Comparison of ENCODE assay signal across 25 cellular contexts in genomic region chr15:62445244-62445643, GRCh38. TPM values are rescaled to one million over a fixed set of nuclear protein-coding genes. Genes with fewer than 3 reads are reported as not detected.
DNase-seq lines count a peak whose midpoint lies in the region; ATAC-seq and TF ChIP-seq lines count a peak whose summit lies in the region.
"Had no signal": no experiment of that assay in that cellular context is flagged by ENCODE, and none has a peak within 500 bp of the region (broad histone marks: within the 10 kb centered on the region; RNA-seq: fewer than 3 reads in every experiment).

No MANE protein-coding gene starts in this region.

- H3K79me2 ChIP-seq in SK-N-SH (ENCODE audit: insufficient read depth): peaks cover 12% of the 10 kb centered on the region; the same call in 1 of the 2 replicates
- H3K79me2 ChIP-seq: parathyroid adenoma had no signal

- H3K4me3 Mint-ChIP-seq in osteocyte (ENCODE audit: unreplicated experiment): no peak overlapping the region
- H3K4me3 Mint-ChIP-seq: activated CD4-positive, alpha-beta T cell treated with anti-CD3 and anti-CD28 coated beads, Interleukin-2, amount 10 ng/mL, durations not matched to agents 7 days and 5 days; activated naive CD8-positive, alpha-beta T cell treated with anti-CD3 and anti-CD28 coated beads for 36 hours; activated T-helper 17 cell treated with anti-CD3 and anti-CD28 coated beads, Interleukin-2, amount 50 U/mL, for 72 hours; CD8-positive, alpha-beta T cell; naive thymus-derived CD8-positive, alpha-beta T cell; T-helper 17 cell had no signal

- CTCF ChIA-PET in SK-N-SH (lab: Yijun Ruan, JAX): interaction anchor here (0.6 to 2.3 kb wide), 3 partner anchors 11 to 1852 kb away, joined by 3 to 6 read pairs (median 3); no protein-coding TSS in a partner anchor

- H3K4me3 ChIP-seq in SK-N-SH (ENCODE audit: low read depth in 2 of 2, low read length in 1 of 2): no peak overlapping the region
- no peak overlapping the region for H3K4me3 ChIP-seq in fibroblast of mammary gland (ENCODE audit: control insufficient read depth, low read depth, low read length)
- H3K4me3 ChIP-seq in skeletal muscle satellite cell (ENCODE audit: low read length): peak overlapping the region; percentile 17
- H3K4me3 ChIP-seq: body of pancreas, sigmoid colon, transverse colon had no signal

- no peaks in the 10 kb centered on the region for H3K36me3 Mint-ChIP-seq in osteocyte (ENCODE audit: unreplicated experiment)
- H3K36me3 Mint-ChIP-seq: activated naive CD8-positive, alpha-beta T cell treated with anti-CD3 and anti-CD28 coated beads for 36 hours; CD8-positive, alpha-beta T cell; naive thymus-derived CD8-positive, alpha-beta T cell had no signal

- no peaks in the 10 kb centered on the region for H3K9me2 ChIP-seq in SK-N-SH

- ATAC-seq in HG03139 (IDR thresholded peaks at IDR 0.05; ENCODE audit: unreplicated experiment): no peak
- ATAC-seq: body of pancreas; CD8-positive, alpha-beta T cell; naive thymus-derived CD8-positive, alpha-beta T cell; T-helper 17 cell had no signal

- POLR2A ChIA-PET in SK-N-SH (lab: Yijun Ruan, JAX): no interaction called here

- no peak for TF ChIP-seq EP300 in SK-N-SH (IDR thresholded peaks at IDR 0.05; ENCODE audit: borderline replicate concordance in 1 of 2, low read depth in 1 of 2, low read length in 1 of 2)

- H3K4me2 ChIP-seq in SK-N-SH: peak overlapping the region; percentile 64
- H3K4me2 ChIP-seq in skeletal muscle satellite cell (ENCODE audit: low read length): peak overlapping the region; percentile 31

- peaks cover 8 to 18% of the 10 kb centered on the region in 2 experiments; a peak in 3 of 4 replicates for H3K4me1 ChIP-seq in SK-N-SH (ENCODE audit: control insufficient read depth in 1 of 2, insufficient read depth in 2 of 2, low read depth in 1 of 2, low read length in 1 of 2)
- peaks cover 33% of the 10 kb centered on the region for H3K4me1 ChIP-seq in skeletal muscle satellite cell (ENCODE audit: control insufficient read depth, insufficient read depth, low read length)
- H3K4me1 ChIP-seq: body of pancreas, parathyroid adenoma had no signal

- H3K4me1 Mint-ChIP-seq in osteocyte (ENCODE audit: unreplicated experiment): peaks cover 7% of the 10 kb centered on the region
- H3K4me1 Mint-ChIP-seq: activated CD4-positive, alpha-beta T cell treated with anti-CD3 and anti-CD28 coated beads, Interleukin-2, amount 10 ng/mL, durations not matched to agents 7 days and 5 days; activated naive CD8-positive, alpha-beta T cell treated with anti-CD3 and anti-CD28 coated beads for 36 hours; activated T-helper 17 cell treated with anti-CD3 and anti-CD28 coated beads, Interleukin-2, amount 50 U/mL, for 72 hours; T-helper 17 cell had no signal

- TF ChIP-seq RAD21 in SK-N-SH (IDR thresholded peaks at IDR 0.05; ENCODE audit: low read length): no peak

- no peaks in the 10 kb centered on the region for H3K27me3 Mint-ChIP-seq in osteocyte (ENCODE audit: unreplicated experiment)
- H3K27me3 Mint-ChIP-seq: activated CD4-positive, alpha-beta T cell treated with anti-CD3 and anti-CD28 coated beads, Interleukin-2, amount 10 ng/mL, durations not matched to agents 7 days and 5 days; activated naive CD8-positive, alpha-beta T cell treated with anti-CD3 and anti-CD28 coated beads for 36 hours had no signal

- DNase-seq in GM03348 (ENCODE audit: low spot score): peak; percentile 22
- no peak for DNase-seq in SK-N-SH
- peak; percentile 72 for DNase-seq in fibroblast of mammary gland (ENCODE audit: low read depth)
- no peak for DNase-seq in osteocyte (ENCODE audit: extremely low spot score, unreplicated experiment)
- no peak for DNase-seq in cortex of kidney (lab: John Stamatoyannopoulos, UW)
- DNase-seq in superior temporal gyrus (ENCODE audit: extremely low spot score): no peak
- DNase-seq: activated CD4-positive, alpha-beta T cell treated with anti-CD3 and anti-CD28 coated beads, Interleukin-2, amount 10 ng/mL, durations not matched to agents 7 days and 5 days; activated naive CD8-positive, alpha-beta T cell treated with anti-CD3 and anti-CD28 coated beads for 36 hours; body of pancreas; CD8-positive, alpha-beta T cell; DND-41; foreskin melanocyte; mesendoderm; naive thymus-derived CD8-positive, alpha-beta T cell; NCI-H1417 treated with DMSO at 0.1 percent for 48 hours; NCI-H69; sigmoid colon; stimulated activated CD4-positive, alpha-beta T cell treated with anti-CD3 and anti-CD28 coated beads, Interleukin-2, amount 100 ng/mL, for 24 hours; stimulated activated naive CD4-positive, alpha-beta T cell; T-helper 17 cell; transverse colon had no signal

- H3K9me3 ChIP-seq in SK-N-SH (no peaks in the 10 kb centered on the region), skeletal muscle satellite cell (replicated peaks; ENCODE audit: low read length) (no peaks in the 10 kb centered on the region)
- H3K9me3 ChIP-seq: body of pancreas, sigmoid colon, transverse colon had no signal

- H3K27ac ChIP-seq in SK-N-SH (ENCODE audit: low read depth in 2 of 2, low read length in 1 of 2): peak overlapping the region; percentile 48 to 91; a peak in 3 of 4 replicates
- H3K27ac ChIP-seq: body of pancreas, parathyroid adenoma, transverse colon had no signal

- TF ChIP-seq CTCF in SK-N-SH (IDR thresholded peaks at IDR 0.05) (no peak), fibroblast of mammary gland (conservative IDR thresholded peaks at IDR 0.05; ENCODE audit: control insufficient read depth, insufficient read depth, low read depth, low read length) (no peak), osteocyte (IDR thresholded peaks at IDR 0.05) (no peak)

- H3K9ac ChIP-seq in SK-N-SH (peak overlapping the region; percentile 12; the same call in 1 of the 2 replicates), skeletal muscle satellite cell (ENCODE audit: low read depth, low read length) (no peak overlapping the region)
- H3K9ac ChIP-seq: parathyroid adenoma had no signal

- H3K27ac Mint-ChIP-seq in osteocyte (ENCODE audit: unreplicated experiment): no peak overlapping the region
- H3K27ac Mint-ChIP-seq: activated CD4-positive, alpha-beta T cell treated with anti-CD3 and anti-CD28 coated beads, Interleukin-2, amount 10 ng/mL, durations not matched to agents 7 days and 5 days; activated naive CD8-positive, alpha-beta T cell treated with anti-CD3 and anti-CD28 coated beads for 36 hours; activated T-helper 17 cell treated with anti-CD3 and anti-CD28 coated beads, Interleukin-2, amount 50 U/mL, for 72 hours; CD8-positive, alpha-beta T cell; T-helper 17 cell had no signal

- H4K20me1 ChIP-seq in SK-N-SH (ENCODE audit: insufficient read depth): no peaks in the 10 kb centered on the region

- no peaks in the 10 kb centered on the region for H3K9me3 Mint-ChIP-seq in osteocyte (ENCODE audit: unreplicated experiment)
- H3K9me3 Mint-ChIP-seq: activated CD4-positive, alpha-beta T cell treated with anti-CD3 and anti-CD28 coated beads, Interleukin-2, amount 10 ng/mL, durations not matched to agents 7 days and 5 days; activated naive CD8-positive, alpha-beta T cell treated with anti-CD3 and anti-CD28 coated beads for 36 hours; activated T-helper 17 cell treated with anti-CD3 and anti-CD28 coated beads, Interleukin-2, amount 50 U/mL, for 72 hours; CD8-positive, alpha-beta T cell had no signal

- H3K27me3 ChIP-seq in SK-N-SH (ENCODE audit: insufficient read depth) (no peaks in the 10 kb centered on the region), skeletal muscle satellite cell (ENCODE audit: control insufficient read depth, insufficient read depth, low read length) (no peaks in the 10 kb centered on the region)
- H3K27me3 ChIP-seq: body of pancreas, sigmoid colon, transverse colon had no signal

- H3K36me3 ChIP-seq in SK-N-SH (replicated peaks in 1 of 2; ENCODE audit: control insufficient read depth in 1 of 2, insufficient read depth in 2 of 2, low read length in 1 of 2) (no peaks in the 10 kb centered on the region), skeletal muscle satellite cell (ENCODE audit: insufficient read depth, low read length) (no peaks in the 10 kb centered on the region)
- H3K36me3 ChIP-seq: sigmoid colon, transverse colon had no signal

- no peak overlapping the region for H2AFZ ChIP-seq in SK-N-SH (ENCODE audit: low read depth)
- H2AFZ ChIP-seq: parathyroid adenoma had no signal

- H3F3A ChIP-seq in SK-N-SH (replicated peaks; ENCODE audit: insufficient read depth): peaks cover 25% of the 10 kb centered on the region

- 87% methylated on average over 2 of the region's 2 CpGs for WGBS in SK-N-SH (ENCODE audit: low lambda C conversion rate)

TF ChIP-seq in SK-N-SH, 30 proteins besides CTCF, POLR2A, EP300 and RAD21 (continues in another document):
- TF ChIP-seq EZH2phosphoT487 (IDR thresholded peaks at IDR 0.05; ENCODE audit: borderline replicate concordance, low read depth) (no peak), TEAD4 (IDR thresholded peaks at IDR 0.05; ENCODE audit: borderline replicate concordance, insufficient read depth) (no peak), YY1 (IDR thresholded peaks at IDR 0.05; ENCODE audit: low read depth) (no peak), PBX3 (IDR thresholded peaks at IDR 0.05) (no peak), GATA2 (CRISPR knock-in tag; IDR thresholded peaks at IDR 0.05) (no peak), MEF2A (IDR thresholded peaks at IDR 0.05; ENCODE audit: borderline replicate concordance, low read depth) (no peak)
- TF ChIP-seq, protein P1, sequence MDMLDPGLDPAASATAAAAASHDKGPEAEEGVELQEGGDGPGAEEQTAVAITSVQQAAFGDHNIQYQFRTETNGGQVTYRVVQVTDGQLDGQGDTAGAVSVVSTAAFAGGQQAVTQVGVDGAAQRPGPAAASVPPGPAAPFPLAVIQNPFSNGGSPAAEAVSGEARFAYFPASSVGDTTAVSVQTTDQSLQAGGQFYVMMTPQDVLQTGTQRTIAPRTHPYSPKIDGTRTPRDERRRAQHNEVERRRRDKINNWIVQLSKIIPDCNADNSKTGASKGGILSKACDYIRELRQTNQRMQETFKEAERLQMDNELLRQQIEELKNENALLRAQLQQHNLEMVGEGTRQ (IDR thresholded peaks at IDR 0.05; ENCODE audit: borderline replicate concordance, low read depth, low read length): no peak

RNA-seq across cellular contexts. Expression of gene TLN2, which starts 54.9 kb away (rescaled TPM):
- 25.1 and 27.2 TPM in 2 replicates for polyA plus RNA-seq in SK-N-SH (2012; rRNA removed)
- 15.8 and 19.4 TPM in 2 replicates for polyA plus RNA-seq in SK-N-SH (2012; cell fraction: cytosol; rRNA removed)
- 38.0 and 41.9 TPM in 2 replicates for polyA plus RNA-seq in SK-N-SH (2012; cell fraction: nucleus; rRNA removed)
- total RNA-seq in skeletal muscle satellite cell (2012; rRNA removed): 15.5 and 15.9 TPM in 2 replicates
- 9.9 and 10.4 TPM in 2 replicates for total RNA-seq in osteocyte

Comparison
In these comparisons a context has a peak if more than half of its experiments do, and no peak if none do; other contexts are left out.
1. DNase-seq: peak in GM03348 (single experiment) and fibroblast of mammary gland (single experiment); none in SK-N-SH (single experiment), osteocyte (single experiment), cortex of kidney (single experiment) and superior temporal gyrus (single experiment).